Comparison of ENCODE assay signal across 23 cellular contexts in genomic region chr15:93059442-93059841, GRCh38. TPM values are rescaled to one million over a fixed set of nuclear protein-coding genes. Genes with fewer than 3 reads are reported as not detected.
"Had no signal": no experiment of that assay in that cellular context is flagged by ENCODE, and none has a peak within 500 bp of the region (broad histone marks: within the 10 kb centered on the region; RNA-seq: fewer than 3 reads in every experiment).

No MANE protein-coding gene starts in this region.

- H3K27ac ChIP-seq: epithelial cell of prostate, spleen, tibial artery had no signal

- H3K27me3 ChIP-seq: tibial artery had no signal

- H3K36me3 Mint-ChIP-seq: activated naive CD8-positive, alpha-beta T cell treated with anti-CD3 and anti-CD28 coated beads for 36 hours; immature natural killer cell; natural killer cell had no signal

- H3K4me3 Mint-ChIP-seq: activated B cell treated with CpG ODN at 0.5 μM for 24 hours; activated CD4-positive, alpha-beta T cell treated with anti-CD3 and anti-CD28 coated beads for 36 hours; activated naive CD8-positive, alpha-beta T cell treated with anti-CD3 and anti-CD28 coated beads for 36 hours; immature natural killer cell; natural killer cell had no signal

- ATAC-seq: activated CD4-positive, alpha-beta T cell treated with anti-CD3 and anti-CD28 coated beads for 36 hours; left lobe of liver; natural killer cell; stimulated activated naive CD8-positive, alpha-beta T cell treated with anti-CD3 and anti-CD28 coated beads, Interleukin-15, Interleukin-2, amounts not matched to agents 100 U/mL and 50 U/mL, for 24 hours had no signal

- H3K36me3 ChIP-seq: spleen had no signal

- H3K27ac Mint-ChIP-seq: activated B cell treated with CpG ODN at 0.5 μM for 24 hours; activated CD4-positive, alpha-beta T cell treated with anti-CD3 and anti-CD28 coated beads for 36 hours; activated naive CD8-positive, alpha-beta T cell treated with anti-CD3 and anti-CD28 coated beads for 36 hours; immature natural killer cell; natural killer cell had no signal

- DNase-seq: activated B cell treated with CpG ODN at 0.5 μM for 24 hours; activated CD4-positive, alpha-beta T cell treated with anti-CD3 and anti-CD28 coated beads for 36 hours; activated CD4-positive, alpha-beta T cell treated with anti-CD3 and anti-CD28 coated beads, Interleukin-2, amount 50 U/mL, for 4 hours; activated CD8-positive, alpha-beta memory T cell treated with anti-CD3 and anti-CD28 coated beads for 24 hours; activated CD8-positive, alpha-beta memory T cell treated with anti-CD3 and anti-CD28 coated beads, Interleukin-2, amount 50 U/mL, for 48 hours; activated naive CD4-positive, alpha-beta T cell treated with Interleukin-2 at 50 U/mL for 16 hours; activated naive CD8-positive, alpha-beta T cell treated with anti-CD3 and anti-CD28 coated beads for 36 hours; activated T-cell treated with anti-CD3 and anti-CD28 coated beads, Interleukin-2, amount 50 U/mL, for 48 hours; amniotic stem cell; cortex of kidney; immature natural killer cell; natural killer cell; occipital lobe; retina; spleen; stimulated activated CD4-positive, alpha-beta T cell treated with anti-CD3 and anti-CD28 coated beads, Interleukin-4, amount 100 ng/mL, for 24 hours; stimulated activated naive CD8-positive, alpha-beta T cell treated with anti-CD3 and anti-CD28 coated beads, Interleukin-15, Interleukin-2, amounts not matched to agents 100 U/mL and 50 U/mL, for 24 hours; T-helper 1 cell; tibial artery had no signal

- H3K4me3 ChIP-seq: lung, spleen, tibial artery had no signal

- H3K4me1 Mint-ChIP-seq: activated B cell treated with CpG ODN at 0.5 μM for 24 hours, natural killer cell had no signal

- H3K9me3 Mint-ChIP-seq: activated B cell treated with CpG ODN at 0.5 μM for 24 hours; activated naive CD8-positive, alpha-beta T cell treated with anti-CD3 and anti-CD28 coated beads for 36 hours; immature natural killer cell; natural killer cell had no signal

RNA-seq across cellular contexts. Expression of gene RGMA, which starts 29.6 kb away (rescaled TPM):
- total RNA-seq: activated B cell treated with CpG ODN at 0.5 μM for 24 hours, fibroblast of villous mesenchyme, natural killer cell had no signal
- polyA plus RNA-seq: immature natural killer cell had no signal
